In the genomic region with DNA sequence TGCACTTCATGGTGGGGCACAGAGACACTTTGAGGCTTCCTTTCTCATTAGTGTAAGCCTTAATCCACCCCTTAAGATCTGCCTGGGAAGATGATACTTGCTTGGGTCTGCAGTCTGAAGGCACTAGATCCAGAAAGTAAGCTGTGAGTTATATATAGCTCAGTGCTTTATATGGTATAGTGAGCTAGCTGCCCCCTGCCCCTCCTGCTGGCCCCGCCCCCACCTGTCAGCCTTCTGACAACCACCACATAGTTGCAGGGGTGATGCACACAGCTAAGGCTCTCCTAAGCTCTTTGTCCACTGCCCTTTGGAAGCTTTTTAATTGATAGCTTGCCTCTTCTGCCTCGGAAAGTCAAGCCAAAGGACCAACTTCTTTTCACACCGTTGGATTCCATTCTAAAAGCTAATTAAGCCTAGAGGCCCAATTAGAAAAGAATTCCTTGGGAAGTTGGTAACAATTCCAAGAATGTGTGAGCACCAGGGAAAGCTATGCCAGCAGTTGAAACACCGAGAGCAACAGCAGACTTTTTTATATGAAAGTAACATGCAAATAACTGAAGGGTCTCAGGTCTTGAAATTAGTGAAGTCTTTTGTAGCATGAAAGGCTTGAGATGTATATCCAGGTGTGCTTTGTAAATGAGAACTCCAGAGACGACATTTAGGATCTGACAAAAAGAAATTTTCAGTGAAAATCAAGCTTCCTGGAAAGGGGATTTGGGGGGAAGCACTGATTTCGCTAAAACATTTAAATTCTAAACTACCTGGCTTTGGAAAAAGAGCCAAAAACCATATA, we compare ENCODE assay signal across 9 cellular contexts. TPM values are rescaled to one million over a fixed set of nuclear protein-coding genes. Genes with fewer than 3 reads are reported as not detected.
A peak's percentile ranks its signal among the peaks of the same experiment; 100 is the strongest.
DNase-seq lines count a peak whose midpoint lies in the region; ATAC-seq and TF ChIP-seq lines count a peak whose summit lies in the region.
"Had no signal": no experiment of that assay in that cellular context is flagged by ENCODE, and none has a peak within 500 bp of the region (broad histone marks: within the 10 kb centered on the region; RNA-seq: fewer than 3 reads in every experiment).

No MANE protein-coding gene starts in this region.

- no peaks in the 10 kb centered on the region for H4K20me1 ChIP-seq in fibroblast of lung (ENCODE audit: control insufficient read depth, extremely low read depth, insufficient read depth, low read length)

- H3K4me2 ChIP-seq in fibroblast of lung (ENCODE audit: extremely low read depth, insufficient read depth, low read length) = peak overlapping the region; percentile 98

- H3K9me3 ChIP-seq in Peyer's patch (no peaks in the 10 kb centered on the region), fibroblast of lung (ENCODE audit: control insufficient read depth, insufficient read depth, low read depth, low read length) (no peaks in the 10 kb centered on the region)

- TF ChIP-seq CTCF in AG09309 (IDR thresholded peaks at IDR 0.05; ENCODE audit: control insufficient read depth, insufficient read depth, low read depth, low read length, missing control alignments) (no peak), Peyer's patch (IDR thresholded peaks at IDR 0.05) (no peak), fibroblast of lung (conservative IDR thresholded peaks at IDR 0.05 in 1 of 2, IDR thresholded peaks at IDR 0.05 in 1 of 2; ENCODE audit: low read depth in 1 of 2, low read length in 2 of 2) (no peak)

- DNase-seq in AG09309 (ENCODE audit: low read depth) (no peak), Peyer's patch (no peak), fibroblast of lung (ENCODE audit: low read depth in 2 of 2) (peak in 1 of 2 donors; percentile 76), naive B cell (no peak), DMS53 treated with DMSO at 0.1 percent for 48 hours (lab: John Stamatoyannopoulos, UW; ENCODE audit: unreplicated experiment) (no peak), C1 segment of cervical spinal cord (lab: John Stamatoyannopoulos, UW) (no peak)
- DNase-seq: NCI-H1436 treated with DMSO at 0.1 percent for 48 hours had no signal

- peaks cover 31 to 35% (median 33%) of the 10 kb centered on the region in 3 donors for H3K4me1 Mint-ChIP-seq in naive B cell

- peak overlapping the region; percentile 22 to 96 (median 71) for H3K27ac ChIP-seq in Peyer's patch
- peak overlapping the region; percentile 75 for H3K27ac ChIP-seq in fibroblast of lung (ENCODE audit: insufficient read depth, low read length)

- H3K4me3 ChIP-seq in AG09309 (ENCODE audit: control insufficient read depth, low read depth, low read length) = peak overlapping the region; percentile 93
- peak overlapping the region; percentile 8 to 97 (median 52) for H3K4me3 ChIP-seq in Peyer's patch
- H3K4me3 ChIP-seq in fibroblast of lung (replicated peaks in 1 of 4; ENCODE audit: control extremely low read depth in 1 of 4, insufficient read depth in 1 of 4, low read depth in 3 of 4, low read length in 4 of 4) = peak overlapping the region; percentile 80 to 94 (median 88)

- H3K9me3 Mint-ChIP-seq in naive B cell = peaks cover 0 to 2% (median 0%) of the 10 kb centered on the region in 7 donors

- no peak for TF ChIP-seq POLR2A in Peyer's patch (IDR thresholded peaks at IDR 0.05)

- peak overlapping the region in 7 of 8 donors; percentile 22 to 88 (median 76) for H3K4me3 Mint-ChIP-seq in naive B cell

- no peaks in the 10 kb centered on the region for H3K36me3 Mint-ChIP-seq in naive B cell

- H3K79me2 ChIP-seq in fibroblast of lung (ENCODE audit: control insufficient read depth, insufficient read depth, low read length) = peaks cover 58% of the 10 kb centered on the region

- ATAC-seq in naive B cell (ENCODE audit: low read depth in 2 of 2) (no peak), HG03097 (IDR thresholded peaks at IDR 0.05; ENCODE audit: low FRiP score, unreplicated experiment) (no peak), GM21786 (IDR thresholded peaks at IDR 0.05; ENCODE audit: unreplicated experiment) (no peak)

- H2AFZ ChIP-seq in fibroblast of lung (ENCODE audit: low read length) = no peak overlapping the region

- peak overlapping the region; percentile 79 for H3K9ac ChIP-seq in fibroblast of lung (ENCODE audit: insufficient read depth, low read length)

- no peaks in the 10 kb centered on the region for H3K27me3 ChIP-seq in Peyer's patch
- H3K27me3 ChIP-seq in fibroblast of lung (ENCODE audit: control insufficient read depth, insufficient read depth, low read length) = no peaks in the 10 kb centered on the region

- H3K27me3 Mint-ChIP-seq in naive B cell = peaks cover 55 to 68% (median 61%) of the 10 kb centered on the region in 3 donors

- H3K4me1 ChIP-seq in Peyer's patch (peaks cover 0 to 32% (median 4%) of the 10 kb centered on the region in 4 donors), fibroblast of lung (ENCODE audit: control insufficient read depth, extremely low read depth, insufficient read depth, low read length) (peaks cover 14% of the 10 kb centered on the region)

- H3K27ac Mint-ChIP-seq in naive B cell = no peak overlapping the region

- no peaks in the 10 kb centered on the region for H3K36me3 ChIP-seq in Peyer's patch
- H3K36me3 ChIP-seq in fibroblast of lung (ENCODE audit: control insufficient read depth, insufficient read depth, low read length) = peaks cover 3% of the 10 kb centered on the region

RNA-seq across cellular contexts. Expression of a gene that starts 2.3 kb away (rescaled TPM):
- total RNA-seq in Peyer's patch (100 to 1,000 TPM; 555 to 997 (median 617) TPM), fibroblast of lung (224 and 279 TPM in 2 replicates)
- polyA plus RNA-seq in fibroblast of lung (515 and 1,732 TPM in 2 replicates), naive B cell (ENCODE audit: low read depth in 6 of 6) (1 to 10 TPM; 1.7 to 6.9 (median 4.0) TPM)
- 351 and 1,059 TPM in 2 replicates for polyA plus RNA-seq in fibroblast of lung (2012)
- 61.4 and 196 TPM in 2 replicates for polyA minus RNA-seq in fibroblast of lung (ENCODE audit: low replicate concordance)
